In the genomic region with DNA sequence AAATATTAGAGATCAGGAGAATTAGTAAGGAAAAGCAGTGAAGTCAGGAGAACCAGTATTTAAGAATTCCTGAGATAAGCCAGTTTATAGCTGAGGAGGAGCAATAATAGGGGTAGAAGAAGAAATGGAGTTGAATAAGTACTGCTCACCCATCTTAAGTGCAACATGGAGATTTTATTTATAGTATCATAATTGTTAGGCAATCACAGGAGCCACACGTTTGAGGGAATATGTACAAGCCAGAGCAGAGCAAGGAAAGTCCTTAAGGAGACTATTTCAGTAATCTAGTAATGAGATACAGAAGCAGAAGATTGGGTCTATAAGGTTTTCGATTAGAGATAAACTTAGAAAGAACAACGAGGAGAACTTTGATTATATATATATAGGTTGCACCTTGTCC, we compare ENCODE assay signal across 15 cellular contexts.
"Had no signal": no experiment of that assay in that cellular context is flagged by ENCODE, and none has a peak within 500 bp of the region (broad histone marks: within the 10 kb centered on the region; RNA-seq: fewer than 3 reads in every experiment).

No MANE protein-coding gene starts in this region.

- H3K27ac ChIP-seq: esophagus squamous epithelium, neutrophil, right atrium auricular region, suprapubic skin, thyroid gland, upper lobe of left lung, uterus had no signal

- H3K4me3 ChIP-seq: esophagus squamous epithelium, right atrium auricular region, suprapubic skin, thyroid gland, upper lobe of left lung, uterus had no signal

- H3K27ac Mint-ChIP-seq: immature natural killer cell; stimulated activated effector memory CD8-positive, alpha-beta T cell treated with anti-CD3 and anti-CD28 coated beads, Interleukin-12 subunit alpha, Interleukin-12 subunit beta, amount 100 ng/mL, for 72 hours had no signal

- H3K36me3 Mint-ChIP-seq: immature natural killer cell had no signal

- H3K4me3 Mint-ChIP-seq: effector memory CD8-positive, alpha-beta T cell; immature natural killer cell; naive thymus-derived CD4-positive, alpha-beta T cell; stimulated activated effector memory CD8-positive, alpha-beta T cell treated with anti-CD3 and anti-CD28 coated beads, Interleukin-12 subunit alpha, Interleukin-12 subunit beta, amount 100 ng/mL, for 72 hours had no signal

- DNase-seq: effector memory CD8-positive, alpha-beta T cell; esophagus squamous epithelium; foreskin fibroblast; immature natural killer cell; naive thymus-derived CD4-positive, alpha-beta T cell; stimulated activated CD4-positive, alpha-beta T cell treated with anti-CD3 and anti-CD28 coated beads, Interleukin-4, amount 100 ng/mL, for 1 hour; stimulated activated CD8-positive, alpha-beta memory T cell treated with anti-CD3 and anti-CD28 coated beads, Interleukin-4, amount 100 ng/mL, for 48 hours; stimulated activated naive CD8-positive, alpha-beta T cell treated with anti-CD3 and anti-CD28 coated beads, Interleukin-15, Interleukin-2, amounts not matched to agents 100 U/mL and 50 U/mL, for 24 hours; thyroid gland; upper lobe of left lung; uterus had no signal

- H3K4me1 ChIP-seq: suprapubic skin, uterus had no signal

- ATAC-seq: effector memory CD8-positive, alpha-beta T cell; naive thymus-derived CD4-positive, alpha-beta T cell; stimulated activated effector memory CD8-positive, alpha-beta T cell treated with anti-CD3 and anti-CD28 coated beads, Interleukin-12 subunit alpha, Interleukin-12 subunit beta, amount 100 ng/mL, for 72 hours; stimulated activated naive CD8-positive, alpha-beta T cell treated with anti-CD3 and anti-CD28 coated beads, Interleukin-15, Interleukin-2, amounts not matched to agents 100 U/mL and 50 U/mL, for 24 hours had no signal

- H3K9me3 Mint-ChIP-seq: effector memory CD8-positive, alpha-beta T cell; immature natural killer cell; naive thymus-derived CD4-positive, alpha-beta T cell; stimulated activated effector memory CD8-positive, alpha-beta T cell treated with anti-CD3 and anti-CD28 coated beads, Interleukin-12 subunit alpha, Interleukin-12 subunit beta, amount 100 ng/mL, for 72 hours had no signal

- H3K9me3 ChIP-seq: esophagus squamous epithelium, neutrophil, right atrium auricular region, suprapubic skin, thyroid gland, upper lobe of left lung, uterus had no signal

- H3K27me3 Mint-ChIP-seq: effector memory CD8-positive, alpha-beta T cell; naive thymus-derived CD4-positive, alpha-beta T cell had no signal
